22 cellular contexts compared by ENCODE assay signal in genomic region chr6:112284603-112285002, GRCh38. TPM values are rescaled to one million over a fixed set of nuclear protein-coding genes. Genes with fewer than 3 reads are reported as not detected.
DNase-seq lines count a peak whose midpoint lies in the region; ATAC-seq, FAIRE-seq and TF ChIP-seq lines count a peak whose summit lies in the region.
"Had no signal": no experiment of that assay in that cellular context is flagged by ENCODE, and none has a peak within 500 bp of the region (broad histone marks: within the 10 kb centered on the region; RNA-seq: fewer than 3 reads in every experiment).

No MANE protein-coding gene starts in this region.

- H3K27ac ChIP-seq in PC-9, result peak overlapping the region; percentile 57
- H3K27ac ChIP-seq in A673 (ENCODE audit: low read depth, low read length, poor library complexity, severe bottlenecking), result no peak overlapping the region

- TF ChIP-seq CTCF in PC-9 (conservative IDR thresholded peaks at IDR 0.05) (no peak), A673 (conservative IDR thresholded peaks at IDR 0.05; ENCODE audit: low read depth, low read length) (no peak)

- H3K4me3 Mint-ChIP-seq in activated T-cell treated with anti-CD3 and anti-CD28 coated beads, Interleukin-2, amount 50 U/mL, for 72 hours, result no peak overlapping the region
- no peak overlapping the region for H3K4me3 Mint-ChIP-seq in activated T-cell treated with anti-CD3 and anti-CD28 coated beads, Interleukin-2, amount 50 U/mL, for 4 hours
- no peak overlapping the region for H3K4me3 Mint-ChIP-seq in stimulated activated effector memory CD8-positive, alpha-beta T cell treated with anti-CD3 and anti-CD28 coated beads, Interleukin-12 subunit alpha, Interleukin-12 subunit beta, amount 100 ng/mL, for 72 hours
- H3K4me3 Mint-ChIP-seq: CD4-positive, CD25-positive, alpha-beta regulatory T cell; CD8-positive, alpha-beta memory T cell; HFFc6 had no signal

- peaks cover 37% of the 10 kb centered on the region for H3K4me1 Mint-ChIP-seq in activated T-cell treated with anti-CD3 and anti-CD28 coated beads, Interleukin-2, amount 50 U/mL, for 72 hours (ENCODE audit: low read depth)
- H3K4me1 Mint-ChIP-seq in activated T-cell treated with anti-CD3 and anti-CD28 coated beads, Interleukin-2, amount 50 U/mL, for 4 hours (ENCODE audit: low read depth), result peaks cover 14% of the 10 kb centered on the region
- peaks cover 14% of the 10 kb centered on the region for H3K4me1 Mint-ChIP-seq in stimulated activated effector memory CD8-positive, alpha-beta T cell treated with anti-CD3 and anti-CD28 coated beads, Interleukin-12 subunit alpha, Interleukin-12 subunit beta, amount 100 ng/mL, for 72 hours

- no peak overlapping the region; the same call in 1 of the 2 replicates for H3K4me2 ChIP-seq in PC-9

- H3F3A ChIP-seq in PC-9 (ENCODE audit: insufficient read depth, low read depth), result peaks cover 27% of the 10 kb centered on the region

- no peaks in the 10 kb centered on the region for H3K9me3 Mint-ChIP-seq in activated T-cell treated with anti-CD3 and anti-CD28 coated beads, Interleukin-2, amount 50 U/mL, for 72 hours
- no peaks in the 10 kb centered on the region for H3K9me3 Mint-ChIP-seq in activated T-cell treated with anti-CD3 and anti-CD28 coated beads, Interleukin-2, amount 50 U/mL, for 4 hours
- no peaks in the 10 kb centered on the region for H3K9me3 Mint-ChIP-seq in stimulated activated effector memory CD8-positive, alpha-beta T cell treated with anti-CD3 and anti-CD28 coated beads, Interleukin-12 subunit alpha, Interleukin-12 subunit beta, amount 100 ng/mL, for 72 hours
- H3K9me3 Mint-ChIP-seq: CD8-positive, alpha-beta memory T cell; HFFc6 had no signal

- H3K36me3 ChIP-seq in PC-9 (ENCODE audit: low read depth), result peaks cover 20% of the 10 kb centered on the region
- H3K36me3 ChIP-seq in A673 (ENCODE audit: insufficient read depth, low read length, poor library complexity, severe bottlenecking), result no peaks in the 10 kb centered on the region
- H3K36me3 ChIP-seq: BE2C had no signal

- H2AFZ ChIP-seq in PC-9, result no peak overlapping the region

- no peaks in the 10 kb centered on the region for H3K27me3 ChIP-seq in PC-9 (ENCODE audit: insufficient read depth, low read depth)
- no peaks in the 10 kb centered on the region for H3K27me3 ChIP-seq in A673 (replicated peaks; ENCODE audit: insufficient read depth, low read depth, low read length, poor library complexity)
- H3K27me3 ChIP-seq: BE2C had no signal

- no peak overlapping the region for H3K27ac Mint-ChIP-seq in activated T-cell treated with anti-CD3 and anti-CD28 coated beads, Interleukin-2, amount 50 U/mL, for 72 hours
- no peak overlapping the region for H3K27ac Mint-ChIP-seq in stimulated activated effector memory CD8-positive, alpha-beta T cell treated with anti-CD3 and anti-CD28 coated beads, Interleukin-12 subunit alpha, Interleukin-12 subunit beta, amount 100 ng/mL, for 72 hours
- H3K27ac Mint-ChIP-seq: CD4-positive, CD25-positive, alpha-beta regulatory T cell; CD8-positive, alpha-beta memory T cell; HFFc6 had no signal

- CTCF ChIA-PET in PC-9 (lab: Charles Lee), result no interaction called here
- CTCF ChIA-PET in A673 (lab: Charles Lee), result no interaction called here

- H3K36me3 Mint-ChIP-seq in activated T-cell treated with anti-CD3 and anti-CD28 coated beads, Interleukin-2, amount 50 U/mL, for 72 hours (ENCODE audit: insufficient read depth in 2 of 2), result no peaks in the 10 kb centered on the region
- no peaks in the 10 kb centered on the region for H3K36me3 Mint-ChIP-seq in activated T-cell treated with anti-CD3 and anti-CD28 coated beads, Interleukin-2, amount 50 U/mL, for 4 hours (ENCODE audit: insufficient read depth)
- H3K36me3 Mint-ChIP-seq in stimulated activated effector memory CD8-positive, alpha-beta T cell treated with anti-CD3 and anti-CD28 coated beads, Interleukin-12 subunit alpha, Interleukin-12 subunit beta, amount 100 ng/mL, for 72 hours, result peaks cover 6% of the 10 kb centered on the region
- H3K36me3 Mint-ChIP-seq: CD4-positive, CD25-positive, alpha-beta regulatory T cell; CD8-positive, alpha-beta memory T cell had no signal

- FAIRE-seq in GM19239 (lab: Jason Lieb, UNC), result no peak
- FAIRE-seq: GM12891 had no signal

- DNase-seq in activated T-cell treated with anti-CD3 and anti-CD28 coated beads, Interleukin-2, amount 50 U/mL, for 72 hours, result no peak
- DNase-seq in activated T-cell treated with anti-CD3 and anti-CD28 coated beads, Interleukin-2, amount 50 U/mL, for 4 hours, result no peak
- DNase-seq in PC-9 (no peak), GM19239 (ENCODE audit: insufficient read length, low spot score) (no peak), A673 (ENCODE audit: low spot score) (no peak)
- no peak for DNase-seq in stimulated activated effector memory CD8-positive, alpha-beta T cell treated with anti-CD3 and anti-CD28 coated beads, Interleukin-12 subunit alpha, Interleukin-12 subunit beta, amount 100 ng/mL, for 72 hours (ENCODE audit: low spot score in 2 of 2)
- DNase-seq: ACHN; BE2C; C1 segment of cervical spinal cord; CD4-positive, CD25-positive, alpha-beta regulatory T cell; CD8-positive, alpha-beta memory T cell; COR-L47; DMS 273 treated with DMSO at 0.1 percent for 48 hours; DMS53; DND-41; EL; GOT3; H7; HFFc6 had no signal

- H3K4me3 ChIP-seq in PC-9, result no peak overlapping the region
- no peak overlapping the region for H3K4me3 ChIP-seq in A673 (ENCODE audit: low read depth, low read length, poor library complexity, severe bottlenecking)

- ATAC-seq in activated T-cell treated with anti-CD3 and anti-CD28 coated beads, Interleukin-2, amount 50 U/mL, for 72 hours (replicated peaks in 1 of 2), result peak; percentile 18 to 42
- ATAC-seq in activated T-cell treated with anti-CD3 and anti-CD28 coated beads, Interleukin-2, amount 50 U/mL, for 4 hours, result no peak
- ATAC-seq in HG02938 (IDR thresholded peaks at IDR 0.05; ENCODE audit: unreplicated experiment), result peak; percentile 59
- ATAC-seq in stimulated activated effector memory CD8-positive, alpha-beta T cell treated with anti-CD3 and anti-CD28 coated beads, Interleukin-12 subunit alpha, Interleukin-12 subunit beta, amount 100 ng/mL, for 72 hours, result peak; percentile 29
- ATAC-seq: HCT116 had no signal

- H3K4me1 ChIP-seq in PC-9 (replicated peaks; ENCODE audit: insufficient read depth), result peaks cover 44% of the 10 kb centered on the region
- H3K4me1 ChIP-seq in A673 (ENCODE audit: insufficient read depth, low read length, poor library complexity, severe bottlenecking), result peaks cover 11% of the 10 kb centered on the region

- POLR2A ChIA-PET in PC-9 (lab: Charles Lee; ENCODE audit: unreplicated experiment) (no interaction called here), A673 (lab: Charles Lee; ENCODE audit: low non-redundant PET) (no interaction called here)

- H3K9me2 ChIP-seq in PC-9 (ENCODE audit: insufficient read depth), result no peaks in the 10 kb centered on the region

- H3K27me3 Mint-ChIP-seq in activated T-cell treated with anti-CD3 and anti-CD28 coated beads, Interleukin-2, amount 50 U/mL, for 72 hours (ENCODE audit: low read depth), result peaks cover 72% of the 10 kb centered on the region
- H3K27me3 Mint-ChIP-seq in activated T-cell treated with anti-CD3 and anti-CD28 coated beads, Interleukin-2, amount 50 U/mL, for 4 hours (ENCODE audit: low read depth), result peaks cover 39% of the 10 kb centered on the region

- BruUV-seq in PC-9 (replicated peaks; lab: Mats Ljungman, UMichigan), result no TSS peak
- no TSS peak for BruUV-seq in A673 (replicated peaks; lab: Mats Ljungman, UMichigan)

- no peaks in the 10 kb centered on the region for H4K20me1 ChIP-seq in PC-9 (ENCODE audit: insufficient read depth)

- H3K9me3 ChIP-seq in PC-9 (ENCODE audit: insufficient read depth, low read depth) (peaks cover 11% of the 10 kb centered on the region; the same call in 1 of the 2 replicates), A673 (ENCODE audit: low read depth, low read length, poor library complexity, severe bottlenecking) (no peaks in the 10 kb centered on the region)
- H3K9me3 ChIP-seq: BE2C had no signal

- intact Hi-C loops in PC-9 (cut with micrococcal nuclease; ENCODE audit: unreplicated experiment) (no loop called here), A673 (cut with micrococcal nuclease; ENCODE audit: unreplicated experiment) (no loop called here)

- H3K79me2 ChIP-seq in PC-9 (ENCODE audit: low read depth), result no peaks in the 10 kb centered on the region

RNA-seq across cellular contexts. Expression of gene LAMA4, which starts 30.2 kb away (rescaled TPM):
- under 1 TPM in 1 of 2 donors, not detected in 1; 0.14 TPM for total RNA-seq in activated T-cell treated with anti-CD3 and anti-CD28 coated beads, Interleukin-2, amount 50 U/mL, for 72 hours
- total RNA-seq in activated T-cell treated with anti-CD3 and anti-CD28 coated beads, Interleukin-2, amount 50 U/mL, for 4 hours, result under 1 TPM in 2 of 3 donors, not detected in 1; 0.30 to 0.34 TPM
- total RNA-seq in PC-9 (2021), result 58.3 and 91.0 TPM in 2 replicates
- 1.2 and 2.0 TPM in 2 replicates for total RNA-seq in A673 (2021)
- total RNA-seq: CD4-positive, CD25-positive, alpha-beta regulatory T cell; CD8-positive, alpha-beta memory T cell had no signal

Comparison
In these comparisons a context has a peak if more than half of its experiments do, and no peak if none do; other contexts are left out.
1. ATAC-seq: peak in activated T-cell treated with anti-CD3 and anti-CD28 coated beads, Interleukin-2, amount 50 U/mL, for 72 hours (2 of 2), HG02938 (single experiment) and stimulated activated effector memory CD8-positive, alpha-beta T cell treated with anti-CD3 and anti-CD28 coated beads, Interleukin-12 subunit alpha, Interleukin-12 subunit beta, amount 100 ng/mL, for 72 hours (single experiment); none in activated T-cell treated with anti-CD3 and anti-CD28 coated beads, Interleukin-2, amount 50 U/mL, for 4 hours (0 of 2).
2. RNA of gene LAMA4, which starts 30.2 kb away (total RNA-seq): 58.3 to 91.0 TPM in PC-9; 1.2 to 2.0 TPM in A673, 0.30 to 0.34 TPM in activated T-cell treated with anti-CD3 and anti-CD28 coated beads, Interleukin-2, amount 50 U/mL, for 4 hours and 0.14 TPM in activated T-cell treated with anti-CD3 and anti-CD28 coated beads, Interleukin-2, amount 50 U/mL, for 72 hours; every median in the first group is over 10 times any median in the second.